18 cellular contexts compared by ENCODE assay signal in genomic region chr5:111719773-111720172, GRCh38.
"Had no signal": no experiment of that assay in that cellular context is flagged by ENCODE, and none has a peak within 500 bp of the region (broad histone marks: within the 10 kb centered on the region; RNA-seq: fewer than 3 reads in every experiment).

No MANE protein-coding gene starts in this region.

- H3K9me3 ChIP-seq: adrenal gland, right atrium auricular region, tibial artery, uterus had no signal

- H3K27me3 ChIP-seq: adrenal gland, right atrium auricular region, tibial artery, uterus had no signal

- ATAC-seq: esophagus mucosa; left ventricle myocardium superior; natural killer cell treated with Interleukin-12 subunit alpha and Interleukin-12 subunit beta and Interleukin-15 and Interleukin-18, amount 100 ng/mL, for 72 hours; stimulated activated naive B cell treated with anti-CD40 and anti-IgM and Interleukin-4, amounts not matched to agents 10 μg/mL and 1 μg/mL and 100 μg/mL, for 72 hours had no signal

- DNase-seq: activated CD4-positive, alpha-beta T cell treated with anti-CD3 and anti-CD28 coated beads for 1 hour; activated CD4-positive, alpha-beta T cell treated with anti-CD3 and anti-CD28 coated beads, Interleukin-2, amount 50 U/mL, for 48 hours; activated effector memory CD4-positive, alpha-beta T cell treated with anti-CD3 and anti-CD28 coated beads, Interleukin-2, amount 50 U/mL, for 16 hours; activated T-cell treated with anti-CD3 and anti-CD28 coated beads, Interleukin-2, amount 50 U/mL, for 24 hours; hypothalamus; kidney; left ventricle myocardium superior; mesendoderm; stimulated activated CD4-positive, alpha-beta T cell treated with anti-CD3 and anti-CD28 coated beads, Interleukin-15, amount 100 ng/mL, for 24 hours; stimulated activated CD4-positive, alpha-beta T cell treated with anti-CD3 and anti-CD28 coated beads, Interleukin-4, amount 100 ng/mL, for 1 hour; stimulated activated naive B cell treated with anti-CD40 and anti-IgM and Interleukin-4, amounts not matched to agents 10 μg/mL and 1 μg/mL and 100 μg/mL, for 72 hours; tibial artery; uterus had no signal

- H3K36me3 ChIP-seq: adrenal gland, right atrium auricular region, tibial artery, uterus had no signal

- H3K4me3 ChIP-seq: adrenal gland, right atrium auricular region, skin epidermis, tibial artery, uterus had no signal

- H3K27ac ChIP-seq: adrenal gland, right atrium auricular region, skin epidermis, tibial artery, uterus had no signal

- H3K4me1 ChIP-seq: adrenal gland, right atrium auricular region, tibial artery, uterus had no signal
